22 cellular contexts compared by ENCODE assay signal in genomic region chr2:51649366-51649765, GRCh38.
DNase-seq lines count a peak whose midpoint lies in the region; ATAC-seq and TF ChIP-seq lines count a peak whose summit lies in the region.
"Had no signal": no experiment of that assay in that cellular context is flagged by ENCODE, and none has a peak within 500 bp of the region (broad histone marks: within the 10 kb centered on the region; RNA-seq: fewer than 3 reads in every experiment).

No MANE protein-coding gene starts in this region.

- H3K36me3 ChIP-seq in MM.1S (replicated peaks; ENCODE audit: insufficient read depth, low read length) (no peaks in the 10 kb centered on the region), endodermal cell (ENCODE audit: control insufficient read depth, insufficient read depth, low read length) (no peaks in the 10 kb centered on the region), stomach (no peaks in the 10 kb centered on the region), GM23248 (ENCODE audit: low read depth) (no peaks in the 10 kb centered on the region)

- no peaks in the 10 kb centered on the region for H3K79me2 ChIP-seq in MM.1S (ENCODE audit: low read length)
- H3K79me2 ChIP-seq in GM23248 (ENCODE audit: insufficient read depth): no peaks in the 10 kb centered on the region

- no peaks in the 10 kb centered on the region for H3K36me3 Mint-ChIP-seq in endodermal cell (ENCODE audit: low read depth)
- H3K36me3 Mint-ChIP-seq in neural crest cell (ENCODE audit: low read depth): no peaks in the 10 kb centered on the region
- H3K36me3 Mint-ChIP-seq: CD8-positive, alpha-beta memory T cell; IgD-negative memory B cell had no signal

- TF ChIP-seq CTCF in AG04450 (IDR thresholded peaks at IDR 0.05; ENCODE audit: low read depth, low read length) (peak; percentile 51), MM.1S (IDR thresholded peaks at IDR 0.05; ENCODE audit: low read length) (peak; percentile 10; the same call in 1 of the 2 replicates), endodermal cell (conservative IDR thresholded peaks at IDR 0.05) (peak; percentile 61), neural crest cell (conservative IDR thresholded peaks at IDR 0.05) (peak; percentile 19), stomach (IDR thresholded peaks at IDR 0.05) (no peak)

- 89% methylated on average over 1 of the region's 1 CpG; no CpG with 5 or more reads in 1 of the 2 experiments for WGBS in endodermal cell (ENCODE audit: insufficient coverage in 1 of 2, insufficient read length in 1 of 2), 2 experiments
- WGBS in stomach, 5 donors: 64 to 81% (median 71%) methylated on average over 1 of the region's 1 CpG
- WGBS in GM23248 (ENCODE audit: low coverage in 1 of 2, low lambda C conversion rate in 2 of 2, missing lambda C conversion rate in 2 of 2), 2 experiments: 3 to 4% methylated on average over 1 of the region's 1 CpG

- no peak overlapping the region for H2AFZ ChIP-seq in MM.1S (ENCODE audit: low read length)
- no peak overlapping the region for H2AFZ ChIP-seq in GM23248
- H2AFZ ChIP-seq: GM23338 had no signal

- no peaks in the 10 kb centered on the region for H3K9me3 Mint-ChIP-seq in endodermal cell
- H3K9me3 Mint-ChIP-seq in neural crest cell: peaks cover 6% of the 10 kb centered on the region
- H3K9me3 Mint-ChIP-seq: GM23338 had no signal

- DNase-seq in AG04450 (ENCODE audit: low read depth, low spot score): no peak
- no peak for DNase-seq in MM.1S
- DNase-seq in endodermal cell: no peak
- no peak for DNase-seq in neural crest cell (ENCODE audit: low read depth, low spot score)
- DNase-seq in stimulated activated CD4-positive, alpha-beta T cell treated with anti-CD3 and anti-CD28 coated beads, Interleukin-2, amount 100 ng/mL, for 48 hours: no peak
- no peak for DNase-seq in stomach
- DNase-seq in GM23248: no peak
- DNase-seq: 8988T; AML-193; C1 segment of cervical spinal cord; Calu3; CD8-positive, alpha-beta memory T cell; DMS153; HCEC 1CT; NCI-H1417; NCI-H1694 treated with DMSO at 0.1 percent for 48 hours; NCI-H446; NCI-H526; Right ventricle myocardium superior had no signal

- in situ Hi-C loops in GM23248 (cut with MboI): no loop called here

- H3K27me3 Mint-ChIP-seq in endodermal cell (ENCODE audit: insufficient read depth): no peaks in the 10 kb centered on the region
- H3K27me3 Mint-ChIP-seq in neural crest cell (ENCODE audit: low read depth): no peaks in the 10 kb centered on the region
- H3K27me3 Mint-ChIP-seq: CD8-positive, alpha-beta memory T cell; IgD-negative memory B cell had no signal

- H3K9ac ChIP-seq in MM.1S (ENCODE audit: low read length) (no peak overlapping the region), endodermal cell (ENCODE audit: extremely low read depth, low read length, poor library complexity, severe bottlenecking) (no peak overlapping the region), GM23248 (no peak overlapping the region)

- H3K4me3 Mint-ChIP-seq in endodermal cell (no peak overlapping the region), neural crest cell (no peak overlapping the region)
- H3K4me3 Mint-ChIP-seq: CD8-positive, alpha-beta memory T cell; GM23338; IgD-negative memory B cell had no signal

- H3K4me1 Mint-ChIP-seq in endodermal cell (no peaks in the 10 kb centered on the region), neural crest cell (no peaks in the 10 kb centered on the region)
- H3K4me1 Mint-ChIP-seq: CD8-positive, alpha-beta memory T cell had no signal

- H3K4me2 ChIP-seq in MM.1S (ENCODE audit: low read depth, low read length): no peak overlapping the region
- H3K4me2 ChIP-seq in GM23248 (ENCODE audit: unreplicated experiment): no peak overlapping the region
- H3K4me2 ChIP-seq: GM23338 had no signal

- TF ChIP-seq POLR2A in stomach (IDR thresholded peaks at IDR 0.05): no peak

- no peak overlapping the region for H3K27ac ChIP-seq in AG04450 (ENCODE audit: low read depth, low read length)
- no peak overlapping the region for H3K27ac ChIP-seq in MM.1S (ENCODE audit: low read length)
- H3K27ac ChIP-seq in endodermal cell (ENCODE audit: low read depth, low read length): no peak overlapping the region
- H3K27ac ChIP-seq in stomach: no peak overlapping the region
- H3K27ac ChIP-seq in GM23248: no peak overlapping the region

- H3K9me2 ChIP-seq in MM.1S (replicated peaks; ENCODE audit: insufficient read depth, low read length) (no peaks in the 10 kb centered on the region), GM23248 (ENCODE audit: insufficient read depth) (no peaks in the 10 kb centered on the region)

- peaks cover 12% of the 10 kb centered on the region for H3K4me1 ChIP-seq in MM.1S (ENCODE audit: low read length)
- no peaks in the 10 kb centered on the region for H3K4me1 ChIP-seq in endodermal cell (ENCODE audit: control insufficient read depth, insufficient read depth, low read length)
- no peaks in the 10 kb centered on the region for H3K4me1 ChIP-seq in stomach
- H3K4me1 ChIP-seq in GM23248 (ENCODE audit: insufficient read depth): no peaks in the 10 kb centered on the region

- POLR2A ChIA-PET in AG04450 (lab: Yijun Ruan, JAX): no interaction called here

- CTCF ChIA-PET in AG04450 (lab: Charles Lee): interaction anchor here (1.2 to 1.3 kb wide), 2 partner anchors 11 to 1113 kb away, joined by 3 read pairs; no protein-coding TSS in a partner anchor

- H3K27ac Mint-ChIP-seq in endodermal cell (no peak overlapping the region), neural crest cell (ENCODE audit: unreplicated experiment) (no peak overlapping the region)
- H3K27ac Mint-ChIP-seq: CD8-positive, alpha-beta memory T cell; GM23338; IgD-negative memory B cell had no signal

- H3F3A ChIP-seq in MM.1S (ENCODE audit: insufficient read depth, low read length): no peaks in the 10 kb centered on the region
- H3F3A ChIP-seq in GM23248 (ENCODE audit: insufficient read depth): no peaks in the 10 kb centered on the region

- no peaks in the 10 kb centered on the region for H3K27me3 ChIP-seq in AG04450 (ENCODE audit: control insufficient read depth, insufficient read depth, low read length)
- no peaks in the 10 kb centered on the region for H3K27me3 ChIP-seq in MM.1S (replicated peaks; ENCODE audit: insufficient read depth, low read length)
- H3K27me3 ChIP-seq in endodermal cell (ENCODE audit: control insufficient read depth, insufficient read depth, low read length, poor library complexity, severe bottlenecking): no peaks in the 10 kb centered on the region
- no peaks in the 10 kb centered on the region for H3K27me3 ChIP-seq in stomach
- no peaks in the 10 kb centered on the region for H3K27me3 ChIP-seq in GM23248 (replicated peaks; ENCODE audit: insufficient read depth)

- TF ChIP-seq EP300 in stomach (IDR thresholded peaks at IDR 0.05): no peak

- no peak for ATAC-seq in esophagus mucosa
- ATAC-seq: GM23338 had no signal

- H3K4me3 ChIP-seq in AG04450 (ENCODE audit: low read depth, low read length) (no peak overlapping the region), MM.1S (ENCODE audit: low read length) (no peak overlapping the region), endodermal cell (ENCODE audit: low read length) (no peak overlapping the region), stomach (no peak overlapping the region), GM23248 (no peak overlapping the region)
- H3K4me3 ChIP-seq: GM23338 had no signal

- H4K20me1 ChIP-seq in MM.1S (ENCODE audit: insufficient read depth, low read length) (no peaks in the 10 kb centered on the region), GM23248 (ENCODE audit: insufficient read depth) (no peaks in the 10 kb centered on the region)

- intact Hi-C loops in stomach (cut with DNase I; ENCODE audit: low total_unique reads): no loop called here

- H3K9me3 ChIP-seq in AG04450 (ENCODE audit: control insufficient read depth, insufficient read depth, low read length): no peaks in the 10 kb centered on the region
- no peaks in the 10 kb centered on the region for H3K9me3 ChIP-seq in MM.1S (replicated peaks; ENCODE audit: insufficient read depth, low read length)
- H3K9me3 ChIP-seq in endodermal cell (ENCODE audit: control insufficient read depth, low read length): no peaks in the 10 kb centered on the region
- peaks cover 0 to 6% (median 0%) of the 10 kb centered on the region in 4 donors for H3K9me3 ChIP-seq in stomach
- no peaks in the 10 kb centered on the region for H3K9me3 ChIP-seq in GM23248 (ENCODE audit: low read depth)

Comparison
In these comparisons a context has a peak if more than half of its experiments do, and no peak if none do; other contexts are left out.
1. CTCF ChIP-seq: peak in AG04450 (single experiment), MM.1S (single experiment), endodermal cell (single experiment) and neural crest cell (single experiment); none in stomach (0 of 7).